ENCODE assay signal across 8 cellular contexts in genomic region chr9:129626079-129626943, GRCh38. TPM values are rescaled to one million over a fixed set of nuclear protein-coding genes. Genes with fewer than 3 reads are reported as not detected.
DNase-seq lines count a peak whose midpoint lies in the region; ATAC-seq and TF ChIP-seq lines count a peak whose summit lies in the region.

TSS of gene NTMT1 (plus strand) at chr9:129626163. CDS start at chr9:129632704, 6,541 bp downstream.

- H3K9me3 ChIP-seq in esophagus muscularis mucosa = no peaks in the 10 kb centered on the region

- TF ChIP-seq CTCF in esophagus muscularis mucosa (IDR thresholded peaks at IDR 0.05) = peak in 1 of 3 experiments; percentile 13

- peaks cover 8% of the 10 kb centered on the region for H3K36me3 Mint-ChIP-seq in activated T-cell treated with anti-CD3 and anti-CD28 coated beads, Interleukin-2, amount 50 U/mL, for 4 hours (ENCODE audit: insufficient read depth)

- peaks cover 60% of the 10 kb centered on the region for H3K4me1 Mint-ChIP-seq in activated T-cell treated with anti-CD3 and anti-CD28 coated beads, Interleukin-2, amount 50 U/mL, for 4 hours (ENCODE audit: low read depth)

- no peaks in the 10 kb centered on the region for H3K9me3 Mint-ChIP-seq in activated T-cell treated with anti-CD3 and anti-CD28 coated beads, Interleukin-2, amount 50 U/mL, for 4 hours

- intact Hi-C loops in esophagus muscularis mucosa (cut with DNase I) = no loop called here

- peak; percentile 96 for TF ChIP-seq POLR2A in esophagus muscularis mucosa (IDR thresholded peaks at IDR 0.05; ENCODE audit: low read depth)

- peak within 1 kb of the TSS; percentile 90 to 96 (median 93) for H3K27ac ChIP-seq in esophagus muscularis mucosa (replicated peaks in 1 of 4)

- peak within 1 kb of the TSS; percentile 92 for H3K4me3 Mint-ChIP-seq in activated T-cell treated with anti-CD3 and anti-CD28 coated beads, Interleukin-2, amount 50 U/mL, for 4 hours

- ATAC-seq in GM21447 (IDR thresholded peaks at IDR 0.05; ENCODE audit: unreplicated experiment) = peak; percentile 64
- peak; percentile 85 to 86 for ATAC-seq in activated T-cell treated with anti-CD3 and anti-CD28 coated beads, Interleukin-2, amount 50 U/mL, for 4 hours

- H3K27me3 ChIP-seq in esophagus muscularis mucosa = no peaks in the 10 kb centered on the region

- DNase-seq in DMS 273 treated with DMSO at 0.1 percent for 48 hours (lab: John Stamatoyannopoulos, UW) = peak; percentile 30
- DNase-seq in HuH-7 (ENCODE audit: low spot score) = peak; percentile 93
- peak; percentile 92 for DNase-seq in activated T-cell treated with anti-CD3 and anti-CD28 coated beads, Interleukin-2, amount 50 U/mL, for 4 hours
- peak; percentile 97 for DNase-seq in esophagus muscularis mucosa (ENCODE audit: extremely low spot score)
- peak; percentile 85 for DNase-seq in myocyte (ENCODE audit: low read depth)
- peak; percentile 75 to 76 for DNase-seq in stimulated activated CD8-positive, alpha-beta memory T cell treated with anti-CD3 and anti-CD28 coated beads, Interleukin-7, amount 100 ng/mL, for 48 hours (ENCODE audit: extremely low read depth in 1 of 2, low read depth in 1 of 2)

- TF ChIP-seq EP300 in esophagus muscularis mucosa (IDR thresholded peaks at IDR 0.05) = no peak

- peak within 1 kb of the TSS; percentile 66 to 85 (median 82) for H3K4me3 ChIP-seq in esophagus muscularis mucosa

- H3K27me3 Mint-ChIP-seq in activated T-cell treated with anti-CD3 and anti-CD28 coated beads, Interleukin-2, amount 50 U/mL, for 4 hours (ENCODE audit: low read depth) = peaks cover 7% of the 10 kb centered on the region

- peaks cover 35 to 70% (median 65%) of the 10 kb centered on the region in 4 donors for H3K4me1 ChIP-seq in esophagus muscularis mucosa

- under 1% methylated on average over 48 of the region's 67 CpGs for WGBS in esophagus muscularis mucosa

- H3K36me3 ChIP-seq in esophagus muscularis mucosa = no peaks in the 10 kb centered on the region

TF ChIP-seq in PFSK-1, 5 proteins besides CTCF, POLR2A, EP300 and RAD21:
- TF ChIP-seq FOXP2 (optimal IDR thresholded peaks at IDR 0.05; ENCODE audit: borderline replicate concordance, extremely low read depth, extremely low read length, insufficient read depth) (no peak), POLR2AphosphoS5 (IDR thresholded peaks at IDR 0.05; ENCODE audit: low read depth, low read length) (peak; percentile 89), SIN3A (IDR thresholded peaks at IDR 0.05; ENCODE audit: borderline replicate concordance, insufficient read depth, low read length) (no peak; the same call in 1 of the 2 replicates), REST (IDR thresholded peaks at IDR 0.05; ENCODE audit: insufficient read depth in 1 of 2, low read depth in 2 of 2, low read length in 2 of 2) (peak in 1 of 2 experiments; percentile 52; a peak in 1 of 4 replicates), TAF1 (IDR thresholded peaks at IDR 0.05; ENCODE audit: borderline replicate concordance, insufficient read depth, low read length) (peak; percentile 93; the same call in 1 of the 2 replicates)

RNA-seq across cellular contexts. Expression of gene NTMT1, which starts in this region (rescaled TPM):
- polyA plus RNA-seq in PFSK-1 (2012; ENCODE audit: insufficient read length, low read depth) = 181 TPM
- 100 to 1,000 TPM in 1 of 3 donors, 10 to 100 TPM in 2; 93.4 to 111 (median 96.6) TPM for total RNA-seq in activated T-cell treated with anti-CD3 and anti-CD28 coated beads, Interleukin-2, amount 50 U/mL, for 4 hours
- total RNA-seq in esophagus muscularis mucosa = 10 to 100 TPM; 20.3 to 33.3 (median 31.9) TPM
- total RNA-seq in myocyte = 30.9 and 35.9 TPM in 2 replicates
- polyA plus RNA-seq in myocyte (2012) = 62.9 TPM

Comparison
In these comparisons a context has a peak if more than half of its experiments do, and no peak if none do; other contexts are left out.
1. Peak in every context shown above with its lines: DNase-seq, ATAC-seq, H3K4me3 ChIP-seq and H3K27ac ChIP-seq.
2. DNase-seq: peak in every context shown above with its lines; median percentile 97 in esophagus muscularis mucosa; 93 in HuH-7; 92 in activated T-cell treated with anti-CD3 and anti-CD28 coated beads, Interleukin-2, amount 50 U/mL, for 4 hours; 85 in myocyte; 76 in stimulated activated CD8-positive, alpha-beta memory T cell treated with anti-CD3 and anti-CD28 coated beads, Interleukin-7, amount 100 ng/mL, for 48 hours; 30 in DMS 273 treated with DMSO at 0.1 percent for 48 hours.